26 cellular contexts compared by ENCODE assay signal in the genomic region with DNA sequence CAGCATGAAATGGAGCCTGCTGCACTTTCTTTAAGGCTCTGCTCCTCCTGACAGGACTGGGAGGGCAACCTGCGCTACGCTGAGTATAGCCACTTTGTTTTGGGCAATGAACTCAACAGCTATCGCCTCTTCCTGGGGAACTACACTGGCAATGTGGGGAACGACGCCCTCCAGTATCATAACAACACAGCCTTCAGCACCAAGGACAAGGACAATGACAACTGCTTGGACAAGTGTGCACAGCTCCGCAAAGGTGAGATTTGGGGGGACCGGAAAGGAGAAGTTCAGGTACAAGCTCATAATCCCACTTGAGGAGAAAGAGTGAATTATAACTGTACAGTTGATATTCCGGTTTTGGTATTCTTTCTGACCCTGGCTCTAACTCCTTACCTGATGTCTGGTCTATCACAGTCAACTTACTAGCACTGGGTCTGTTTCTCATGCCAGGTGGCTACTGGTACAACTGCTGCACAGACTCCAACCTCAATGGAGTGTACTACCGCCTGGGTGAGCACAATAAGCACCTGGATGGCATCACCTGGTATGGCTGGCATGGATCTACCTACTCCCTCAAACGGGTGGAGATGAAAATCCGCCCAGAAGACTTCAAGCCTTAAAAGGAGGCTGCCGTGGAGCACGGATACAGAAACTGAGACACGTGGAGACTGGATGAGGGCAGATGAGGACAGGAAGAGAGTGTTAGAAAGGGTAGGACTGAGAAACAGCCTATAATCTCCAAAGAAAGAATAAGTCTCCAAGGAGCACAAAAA. TPM values are rescaled to one million over a fixed set of nuclear protein-coding genes. Genes with fewer than 3 reads are reported as not detected.
"Had no signal": no experiment of that assay in that cellular context is flagged by ENCODE, and none has a peak within 500 bp of the region (broad histone marks: within the 10 kb centered on the region; RNA-seq: fewer than 3 reads in every experiment).

No MANE protein-coding gene starts in this region.

- H3K4me1 Mint-ChIP-seq: central memory CD8-positive, alpha-beta T cell had no signal

- FAIRE-seq: TTC549 had no signal

- H3K27me3 ChIP-seq: ascending aorta, colonic mucosa, heart left ventricle, spleen, upper lobe of right lung had no signal

- H3K4me3 ChIP-seq: ascending aorta, colonic mucosa, heart left ventricle, lower lobe of right lung, mucosa of descending colon, spleen, upper lobe of right lung had no signal

- H3K27me3 Mint-ChIP-seq: central memory CD8-positive, alpha-beta T cell; naive B cell had no signal

- DNase-seq: activated CD4-positive, alpha-beta T cell treated with anti-CD3 and anti-CD28 coated beads for 1 hour; activated CD4-positive, alpha-beta T cell treated with anti-CD3 and anti-CD28 coated beads, Interleukin-2, amount 50 U/mL, for 1 hour; activated CD8-positive, alpha-beta T cell treated with anti-CD3 and anti-CD28 coated beads, Interleukin-2, amount 10 ng/mL, durations not matched to agents 7 days and 5 days; activated gamma-delta T cell treated with Interleukin-2 at 50 U/mL for 16 hours; activated T-cell treated with anti-CD3 and anti-CD28 coated beads, Interleukin-2, amount 50 U/mL, for 1 hour; colonic mucosa; heart left ventricle; islet precursor cell; left cardiac atrium; lower lobe of right lung; mesendoderm; mucosa of descending colon; naive B cell; occipital lobe; posterior cingulate gyrus; spleen; stimulated activated CD4-positive, alpha-beta T cell treated with anti-CD3 and anti-CD28 coated beads, Interleukin-4, amount 100 ng/mL, for 24 hours; stimulated activated naive CD8-positive, alpha-beta T cell treated with anti-CD3 and anti-CD28 coated beads, Interleukin-15, Interleukin-2, amounts not matched to agents 100 U/mL and 50 U/mL, for 24 hours; upper lobe of right lung had no signal

- H3K36me3 ChIP-seq: colonic mucosa had no signal

- H3K4me1 ChIP-seq: ascending aorta, colonic mucosa, lower lobe of right lung, spleen, upper lobe of right lung had no signal

- ATAC-seq: activated CD8-positive, alpha-beta T cell treated with anti-CD3 and anti-CD28 coated beads, Interleukin-2, amount 10 ng/mL, durations not matched to agents 7 days and 5 days; activated naive CD4-positive, alpha-beta T cell treated with anti-CD3 and anti-CD28 coated beads, Interleukin-2, amount 50 U/mL, for 72 hours; heart left ventricle; left cardiac atrium; lower lobe of right lung; mucosa of descending colon; stimulated activated naive CD8-positive, alpha-beta T cell treated with anti-CD3 and anti-CD28 coated beads, Interleukin-15, Interleukin-2, amounts not matched to agents 100 U/mL and 50 U/mL, for 24 hours; upper lobe of right lung had no signal

- H3K9me3 Mint-ChIP-seq: activated naive CD4-positive, alpha-beta T cell treated with anti-CD3 and anti-CD28 coated beads, Interleukin-2, amount 50 U/mL, for 72 hours; central memory CD8-positive, alpha-beta T cell; naive B cell; neural crest cell had no signal

- H3K4me3 Mint-ChIP-seq: activated CD8-positive, alpha-beta T cell treated with anti-CD3 and anti-CD28 coated beads, Interleukin-2, amount 10 ng/mL, durations not matched to agents 7 days and 5 days; central memory CD8-positive, alpha-beta T cell; naive B cell; neural crest cell had no signal

- H3K27ac ChIP-seq: ascending aorta, colonic mucosa, epithelial cell of prostate, heart left ventricle, lower lobe of right lung, spleen, upper lobe of right lung had no signal

- H3K9me3 ChIP-seq: ascending aorta, colonic mucosa, heart left ventricle, lower lobe of right lung, mucosa of descending colon, spleen, upper lobe of right lung had no signal

- H3K27ac Mint-ChIP-seq: activated CD8-positive, alpha-beta T cell treated with anti-CD3 and anti-CD28 coated beads, Interleukin-2, amount 10 ng/mL, durations not matched to agents 7 days and 5 days; naive B cell had no signal

RNA-seq across cellular contexts. Expression of gene ANGPTL7, which starts 5.4 kb away (rescaled TPM):
- total RNA-seq: activated CD8-positive, alpha-beta T cell treated with anti-CD3 and anti-CD28 coated beads, Interleukin-2, amount 10 ng/mL, durations not matched to agents 7 days and 5 days; activated naive CD4-positive, alpha-beta T cell treated with anti-CD3 and anti-CD28 coated beads, Interleukin-2, amount 50 U/mL, for 72 hours; occipital lobe; spleen; T-helper 2 cell treated with Interferon-gamma antibody and Interleukin-4, amounts not matched to agents 100 ng/mL and 5 ng/mL, for 36 hours had no signal
